12 cellular contexts compared by ENCODE assay signal in the genomic region with DNA sequence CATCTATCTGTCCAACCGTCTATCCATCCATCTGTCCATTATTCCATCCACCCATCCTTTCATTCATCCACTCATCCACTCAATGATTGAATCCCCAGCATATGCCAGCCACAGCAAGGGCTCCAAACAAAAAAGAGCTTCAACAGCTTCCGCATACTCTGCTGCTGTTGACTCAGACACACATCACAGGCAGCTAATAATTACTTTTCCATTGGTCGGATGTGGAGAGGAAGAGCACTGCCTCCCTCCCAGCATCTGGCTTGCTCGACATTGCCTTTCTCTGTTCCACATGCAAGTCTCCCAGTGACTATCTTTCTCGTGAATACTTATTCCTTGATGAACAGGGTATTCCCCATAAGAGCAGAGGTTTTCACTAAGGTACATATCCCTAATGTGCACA.
A peak's percentile ranks its signal among the peaks of the same experiment; 100 is the strongest.
DNase-seq lines count a peak whose midpoint lies in the region; ATAC-seq and TF ChIP-seq lines count a peak whose summit lies in the region.
"Had no signal": no experiment of that assay in that cellular context is flagged by ENCODE, and none has a peak within 500 bp of the region (broad histone marks: within the 10 kb centered on the region; RNA-seq: fewer than 3 reads in every experiment).

No MANE protein-coding gene starts in this region.

- intact Hi-C loops in activated B cell treated with CpG ODN at 0.5 μM for 24 hours (cut with micrococcal nuclease) (no loop called here), A673 (cut with micrococcal nuclease; ENCODE audit: unreplicated experiment) (no loop called here), body of pancreas (cut with DNase I) (no loop called here)

- no peaks in the 10 kb centered on the region for H3K9me3 ChIP-seq in A673 (ENCODE audit: low read depth, low read length, poor library complexity, severe bottlenecking)
- no peaks in the 10 kb centered on the region for H3K9me3 ChIP-seq in body of pancreas
- H3K9me3 ChIP-seq: adrenal gland, uterus had no signal

- H3K27me3 ChIP-seq in BJ (ENCODE audit: control insufficient read depth, insufficient read depth, low read length) (no peaks in the 10 kb centered on the region), A673 (replicated peaks; ENCODE audit: insufficient read depth, low read depth, low read length, poor library complexity) (no peaks in the 10 kb centered on the region), body of pancreas (no peaks in the 10 kb centered on the region)
- H3K27me3 ChIP-seq: adrenal gland, uterus had no signal

- H3K27me3 Mint-ChIP-seq in activated B cell treated with CpG ODN at 0.5 μM for 24 hours (no peaks in the 10 kb centered on the region), immature natural killer cell (ENCODE audit: low read depth in 3 of 3) (peaks cover 0 to 4% (median 4%) of the 10 kb centered on the region in 3 donors)

- H3K4me1 Mint-ChIP-seq in activated B cell treated with CpG ODN at 0.5 μM for 24 hours (peaks cover 91% of the 10 kb centered on the region), immature natural killer cell (peaks cover 60 to 73% of the 10 kb centered on the region in 2 donors)

- H3K4me1 ChIP-seq in A673 (ENCODE audit: insufficient read depth, low read length, poor library complexity, severe bottlenecking) (no peaks in the 10 kb centered on the region), body of pancreas (no peaks in the 10 kb centered on the region)
- H3K4me1 ChIP-seq: uterus had no signal

- WGBS in body of pancreas, 2 donors, result 71 to 83% methylated on average over 5 of the region's 5 CpGs

- no TSS peak for BruUV-seq in A673 (replicated peaks; lab: Mats Ljungman, UMichigan)

- no peaks in the 10 kb centered on the region for H3K36me3 Mint-ChIP-seq in activated B cell treated with CpG ODN at 0.5 μM for 24 hours (ENCODE audit: low read depth)
- no peaks in the 10 kb centered on the region for H3K36me3 Mint-ChIP-seq in immature natural killer cell

- peak overlapping the region; percentile 14 for H3K27ac Mint-ChIP-seq in activated B cell treated with CpG ODN at 0.5 μM for 24 hours
- peak overlapping the region in 4 of 6 donors; percentile 0 to 90 (median 8) for H3K27ac Mint-ChIP-seq in immature natural killer cell

- POLR2A ChIA-PET in BJ (lab: Charles Lee) (no interaction called here), activated B cell treated with CpG ODN at 0.5 μM for 24 hours (lab: Charles Lee) (interaction anchor here (8.0 kb wide), 1 partner anchor 14 kb away, joined by 122 read pairs; no protein-coding TSS in a partner anchor), A673 (lab: Charles Lee; ENCODE audit: low non-redundant PET) (no interaction called here)

- CTCF ChIA-PET in BJ (lab: Yijun Ruan, JAX), result no interaction called here
- CTCF ChIA-PET in activated B cell treated with CpG ODN at 0.5 μM for 24 hours (lab: Charles Lee), result interaction anchor here (1.8 to 3.2 kb wide), 2 partner anchors 13 to 15 kb away, joined by 5 to 8 read pairs; no protein-coding TSS in a partner anchor
- CTCF ChIA-PET in A673 (lab: Charles Lee), result no interaction called here

- H3K4me3 ChIP-seq in BJ (ENCODE audit: low read depth, low read length) (no peak overlapping the region), A673 (ENCODE audit: low read depth, low read length, poor library complexity, severe bottlenecking) (no peak overlapping the region), body of pancreas (no peak overlapping the region)
- H3K4me3 ChIP-seq: adrenal gland, SK-N-MC, uterus had no signal

- no peak overlapping the region for H3K27ac ChIP-seq in A673 (ENCODE audit: low read depth, low read length, poor library complexity, severe bottlenecking)
- H3K27ac ChIP-seq in body of pancreas, result no peak overlapping the region
- H3K27ac ChIP-seq: adrenal gland, SK-N-MC, uterus had no signal

- DNase-seq in BJ (ENCODE audit: low read depth), result peak; percentile 53
- DNase-seq in HPDE6-E6E7 (ENCODE audit: extremely low spot score), result peak; percentile 77
- DNase-seq in activated B cell treated with CpG ODN at 0.5 μM for 24 hours, result no peak
- DNase-seq in immature natural killer cell, result no peak
- DNase-seq in A673 (ENCODE audit: low spot score), result no peak
- no peak for DNase-seq in cerebellum (ENCODE audit: low spot score)
- no peak for DNase-seq in body of pancreas
- DNase-seq: adrenal gland, KBM-7, uterus had no signal

- H3K4me3 Mint-ChIP-seq in activated B cell treated with CpG ODN at 0.5 μM for 24 hours (no peak overlapping the region), immature natural killer cell (no peak overlapping the region)

- no peak for TF ChIP-seq CTCF in BJ (IDR thresholded peaks at IDR 0.05; ENCODE audit: insufficient read depth, low read depth, low read length)
- TF ChIP-seq CTCF in activated B cell treated with CpG ODN at 0.5 μM for 24 hours (IDR thresholded peaks at IDR 0.05), result no peak
- TF ChIP-seq CTCF in A673 (conservative IDR thresholded peaks at IDR 0.05; ENCODE audit: low read depth, low read length), result no peak
- no peak for TF ChIP-seq CTCF in body of pancreas (IDR thresholded peaks at IDR 0.05)

- H3K9me3 Mint-ChIP-seq in activated B cell treated with CpG ODN at 0.5 μM for 24 hours (no peaks in the 10 kb centered on the region), immature natural killer cell (no peaks in the 10 kb centered on the region)

- no peaks in the 10 kb centered on the region for H3K36me3 ChIP-seq in BJ (ENCODE audit: control insufficient read depth, insufficient read depth, low read length)
- no peaks in the 10 kb centered on the region for H3K36me3 ChIP-seq in A673 (ENCODE audit: insufficient read depth, low read length, poor library complexity, severe bottlenecking)
- H3K36me3 ChIP-seq in body of pancreas (replicated peaks in 1 of 2; ENCODE audit: insufficient read depth in 1 of 2, low read depth in 2 of 2), result no peaks in the 10 kb centered on the region
- H3K36me3 ChIP-seq: adrenal gland, uterus had no signal

- ATAC-seq in activated B cell treated with CpG ODN at 0.5 μM for 24 hours (ENCODE audit: low read depth) (no peak), GM21360 (IDR thresholded peaks at IDR 0.05; ENCODE audit: unreplicated experiment) (no peak), body of pancreas (no peak)

- no peak for TF ChIP-seq POLR2A in body of pancreas (IDR thresholded peaks at IDR 0.05)

Comparison
In these comparisons a context has a peak if more than half of its experiments do, and no peak if none do; other contexts are left out.
1. DNase-seq: peak in BJ (single experiment) and HPDE6-E6E7 (single experiment); none in activated B cell treated with CpG ODN at 0.5 μM for 24 hours (single experiment), immature natural killer cell (0 of 3), A673 (single experiment), cerebellum (single experiment) and body of pancreas (0 of 4).